ENCODE assay signal across 7 cellular contexts in genomic region chr1:9315411-9316079, GRCh38. TPM values are rescaled to one million over a fixed set of nuclear protein-coding genes. Genes with fewer than 3 reads are reported as not detected.
DNase-seq lines count a peak whose midpoint lies in the region; ATAC-seq and TF ChIP-seq lines count a peak whose summit lies in the region.

No MANE protein-coding gene starts in this region.

- H3K27me3 Mint-ChIP-seq in stimulated activated memory B cell treated with anti-CD40 and anti-IgM and Interleukin-4, amounts not matched to agents 10 μg/mL and 1 μg/mL and 100 μg/mL, for 72 hours, result no peaks in the 10 kb centered on the region
- H3K27me3 Mint-ChIP-seq in naive thymus-derived CD8-positive, alpha-beta T cell, result no peaks in the 10 kb centered on the region

- no peaks in the 10 kb centered on the region for H3K9me3 Mint-ChIP-seq in stimulated activated memory B cell treated with anti-CD40 and anti-IgM and Interleukin-4, amounts not matched to agents 10 μg/mL and 1 μg/mL and 100 μg/mL, for 72 hours
- H3K9me3 Mint-ChIP-seq in naive thymus-derived CD8-positive, alpha-beta T cell, result no peaks in the 10 kb centered on the region

- no peak for TF ChIP-seq CTCF in fibroblast of villous mesenchyme (IDR thresholded peaks at IDR 0.05; ENCODE audit: insufficient read depth, low read depth, low read length)

- DNase-seq in HCEC 1CT (peak; percentile 69), fibroblast of villous mesenchyme (ENCODE audit: low read depth) (peak; percentile 88), DMS79 (lab: John Stamatoyannopoulos, UW) (no peak), NCI-H748 (lab: John Stamatoyannopoulos, UW; ENCODE audit: unreplicated experiment) (no peak)
- peak; percentile 85 for DNase-seq in activated CD8-positive, alpha-beta memory T cell treated with anti-CD3 and anti-CD28 coated beads, Interleukin-2, amount 50 U/mL, for 48 hours
- DNase-seq in naive thymus-derived CD8-positive, alpha-beta T cell, result no peak

- ATAC-seq in stimulated activated memory B cell treated with anti-CD40 and anti-IgM and Interleukin-4, amounts not matched to agents 10 μg/mL and 1 μg/mL and 100 μg/mL, for 72 hours, result peak; percentile 47
- no peak for ATAC-seq in naive thymus-derived CD8-positive, alpha-beta T cell

- H3K4me3 Mint-ChIP-seq in stimulated activated memory B cell treated with anti-CD40 and anti-IgM and Interleukin-4, amounts not matched to agents 10 μg/mL and 1 μg/mL and 100 μg/mL, for 72 hours, result peak overlapping the region; percentile 22
- no peak overlapping the region for H3K4me3 Mint-ChIP-seq in naive thymus-derived CD8-positive, alpha-beta T cell

- POLR2A ChIA-PET in naive thymus-derived CD8-positive, alpha-beta T cell (lab: Charles Lee), result no interaction called here

- H3K36me3 Mint-ChIP-seq in stimulated activated memory B cell treated with anti-CD40 and anti-IgM and Interleukin-4, amounts not matched to agents 10 μg/mL and 1 μg/mL and 100 μg/mL, for 72 hours, result no peaks in the 10 kb centered on the region
- no peaks in the 10 kb centered on the region for H3K36me3 Mint-ChIP-seq in naive thymus-derived CD8-positive, alpha-beta T cell

- peak overlapping the region; percentile 72 for H3K27ac Mint-ChIP-seq in stimulated activated memory B cell treated with anti-CD40 and anti-IgM and Interleukin-4, amounts not matched to agents 10 μg/mL and 1 μg/mL and 100 μg/mL, for 72 hours
- no peak overlapping the region for H3K27ac Mint-ChIP-seq in naive thymus-derived CD8-positive, alpha-beta T cell

- H3K4me1 Mint-ChIP-seq in stimulated activated memory B cell treated with anti-CD40 and anti-IgM and Interleukin-4, amounts not matched to agents 10 μg/mL and 1 μg/mL and 100 μg/mL, for 72 hours, result peaks cover 51% of the 10 kb centered on the region
- peaks cover 4 to 33% (median 26%) of the 10 kb centered on the region in 4 donors for H3K4me1 Mint-ChIP-seq in naive thymus-derived CD8-positive, alpha-beta T cell

- H3K4me3 ChIP-seq in fibroblast of villous mesenchyme (ENCODE audit: low read depth, low read length), result no peak overlapping the region

RNA-seq across cellular contexts. Expression of gene SPSB1, which starts 22.9 kb away (rescaled TPM):
- 20.7 and 48.6 TPM in 2 replicates for total RNA-seq in fibroblast of villous mesenchyme
- total RNA-seq in naive thymus-derived CD8-positive, alpha-beta T cell, result 1 to 10 TPM; 1.5 TPM
- polyA plus RNA-seq in naive thymus-derived CD8-positive, alpha-beta T cell, result 1 to 10 TPM in 2 of 3 donors, under 1 TPM in 1; 0.44 to 1.7 (median 1.2) TPM

Comparison
In these comparisons a context has a peak if more than half of its experiments do, and no peak if none do; other contexts are left out.
1. DNase-seq: peak in HCEC 1CT (single experiment), activated CD8-positive, alpha-beta memory T cell treated with anti-CD3 and anti-CD28 coated beads, Interleukin-2, amount 50 U/mL, for 48 hours (single experiment) and fibroblast of villous mesenchyme (single experiment); none in naive thymus-derived CD8-positive, alpha-beta T cell (0 of 10), DMS79 (single experiment) and NCI-H748 (single experiment).